1 cellular context compared by ENCODE assay signal in genomic region chr5:139682016-139682975, GRCh38.
TF ChIP-seq lines count a peak whose summit lies in the region.

No MANE protein-coding gene starts in this region.

TF ChIP-seq in SK-N-SH, 30 proteins besides CTCF, POLR2A, EP300 and RAD21 (continued from another document):
- no peak for TF ChIP-seq REST (IDR thresholded peaks at IDR 0.05; ENCODE audit: low read depth, low read length)
- no peak for TF ChIP-seq ELF1 (IDR thresholded peaks at IDR 0.05)
- TF ChIP-seq MEF2A (IDR thresholded peaks at IDR 0.05; ENCODE audit: borderline replicate concordance, low read depth) = no peak
- no peak for TF ChIP-seq SIN3A (IDR thresholded peaks at IDR 0.05; ENCODE audit: borderline replicate concordance, low read depth, low read length)
- no peak for TF ChIP-seq POLR2AphosphoS5 (IDR thresholded peaks at IDR 0.05; ENCODE audit: low read depth, low read length)
- no peak for TF ChIP-seq TAF1 (IDR thresholded peaks at IDR 0.05; ENCODE audit: borderline replicate concordance, low read depth, low read length)
- TF ChIP-seq RCOR1 (IDR thresholded peaks at IDR 0.05; ENCODE audit: low read length) = no peak
- no peak for TF ChIP-seq NRF1 (IDR thresholded peaks at IDR 0.05; ENCODE audit: low read depth, low read length)
- TF ChIP-seq RXRA (IDR thresholded peaks at IDR 0.05; ENCODE audit: borderline replicate concordance, low read depth) = no peak
- TF ChIP-seq, protein P1, sequence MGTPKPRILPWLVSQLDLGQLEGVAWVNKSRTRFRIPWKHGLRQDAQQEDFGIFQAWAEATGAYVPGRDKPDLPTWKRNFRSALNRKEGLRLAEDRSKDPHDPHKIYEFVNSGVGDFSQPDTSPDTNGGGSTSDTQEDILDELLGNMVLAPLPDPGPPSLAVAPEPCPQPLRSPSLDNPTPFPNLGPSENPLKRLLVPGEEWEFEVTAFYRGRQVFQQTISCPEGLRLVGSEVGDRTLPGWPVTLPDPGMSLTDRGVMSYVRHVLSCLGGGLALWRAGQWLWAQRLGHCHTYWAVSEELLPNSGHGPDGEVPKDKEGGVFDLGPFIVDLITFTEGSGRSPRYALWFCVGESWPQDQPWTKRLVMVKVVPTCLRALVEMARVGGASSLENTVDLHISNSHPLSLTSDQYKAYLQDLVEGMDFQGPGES (IDR thresholded peaks at IDR 0.05; ENCODE audit: low read depth, low read length) = no peak
- no peak for TF ChIP-seq TCF12 (IDR thresholded peaks at IDR 0.05)
TF ChIP-seq in SK-N-SH: peak in this region for 0.
